In the genomic region with DNA sequence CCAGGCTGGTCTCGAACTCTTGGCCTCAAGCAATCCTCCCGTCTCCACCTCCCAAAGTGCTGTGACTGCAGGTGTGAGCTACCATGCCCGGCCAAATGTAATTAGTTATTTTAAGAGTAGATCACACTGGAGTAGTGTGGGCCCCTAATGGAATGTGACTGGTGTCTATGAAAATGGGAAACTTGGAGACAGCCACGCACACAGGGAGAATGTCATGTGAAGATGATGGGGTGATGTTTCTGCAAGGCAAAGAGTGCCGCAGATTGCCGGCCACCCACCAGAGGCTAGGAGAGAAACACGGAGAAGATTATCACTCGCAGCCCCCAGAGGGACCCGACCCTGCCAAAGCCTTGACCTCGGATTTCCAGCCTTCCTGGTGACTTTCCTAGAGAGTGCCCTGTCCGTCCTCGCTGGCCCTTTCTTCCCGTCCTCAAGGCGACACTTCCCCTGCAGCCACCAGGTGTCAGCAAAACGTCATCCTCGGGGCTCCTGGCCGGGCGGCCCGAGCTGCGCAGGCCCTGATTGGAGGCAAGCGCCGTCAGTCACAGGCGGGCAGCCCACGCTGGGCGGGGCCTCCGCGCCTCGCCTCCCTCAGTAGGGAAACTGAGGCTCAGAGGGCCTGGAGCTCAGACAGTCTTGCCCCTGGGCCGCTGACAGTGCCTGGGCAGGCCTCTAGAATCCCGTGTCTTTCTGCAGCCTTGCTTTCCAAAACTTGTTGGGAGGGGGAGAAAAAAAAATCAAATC, we compare ENCODE assay signal across 8 cellular contexts. TPM values are rescaled to one million over a fixed set of nuclear protein-coding genes. Genes with fewer than 3 reads are reported as not detected.
DNase-seq lines count a peak whose midpoint lies in the region; ATAC-seq and TF ChIP-seq lines count a peak whose summit lies in the region.

No MANE protein-coding gene starts in this region.

- no peaks in the 10 kb centered on the region for H4K20me1 ChIP-seq in SU-DHL-6 (ENCODE audit: low read depth, low read length)

- no peak for TF ChIP-seq POLR2A in adrenal gland (IDR thresholded peaks at IDR 0.05)

- no peaks in the 10 kb centered on the region for H3F3A ChIP-seq in SU-DHL-6 (ENCODE audit: insufficient read depth)

- H3K4me3 ChIP-seq in A673 (ENCODE audit: low read depth, low read length, poor library complexity, severe bottlenecking) (no peak overlapping the region), SU-DHL-6 (ENCODE audit: insufficient read depth, low read length, poor library complexity, severe bottlenecking) (no peak overlapping the region), adrenal gland (no peak overlapping the region)

- BruUV-seq in A673 (replicated peaks; lab: Mats Ljungman, UMichigan), result no TSS peak

- no peaks in the 10 kb centered on the region for H3K9me2 ChIP-seq in SU-DHL-6 (replicated peaks; ENCODE audit: insufficient read depth, low read length)

- CTCF ChIA-PET in A673 (lab: Charles Lee), result interaction anchor here (0.6 to 1.0 kb wide), 2 partner anchors 98 to 503 kb away, joined by 3 to 4 read pairs; no protein-coding TSS in a partner anchor

- WGBS in adrenal gland, 4 donors, result 12 to 26% (median 13%) methylated on average over 12 to 30 of the region's 30 CpGs

- intact Hi-C loops in A673 (cut with micrococcal nuclease; ENCODE audit: unreplicated experiment) (loop anchor here (5.0 to 10.0 kb wide), 2 partner anchors 97 to 539 kb away; no protein-coding TSS in a partner anchor), adrenal gland (cut with DNase I) (no loop called here), left cardiac atrium (cut with DNase I) (no loop called here)

- POLR2A ChIA-PET in A673 (lab: Charles Lee; ENCODE audit: low non-redundant PET), result no interaction called here

- H3K4me1 ChIP-seq in A673 (ENCODE audit: insufficient read depth, low read length, poor library complexity, severe bottlenecking) (no peaks in the 10 kb centered on the region), adrenal gland (replicated peaks in 1 of 2) (peaks cover 0 to 7% of the 10 kb centered on the region in 2 donors)

- H3K79me2 ChIP-seq in SU-DHL-6 (ENCODE audit: insufficient read depth, low read length), result no peaks in the 10 kb centered on the region

- DNase-seq in A673 (ENCODE audit: low spot score) (peak; percentile 84), MV-4-11 (lab: John Stamatoyannopoulos, UW) (peak; percentile 49), adrenal gland (peak; percentile 79 to 91 (median 88)), left cardiac atrium (peak; percentile 81), renal cortical epithelial cell (ENCODE audit: low read depth) (peak; percentile 50)

- no peak overlapping the region for H3K9ac ChIP-seq in SU-DHL-6 (ENCODE audit: low read length)

- H3K9me3 ChIP-seq in A673 (ENCODE audit: low read depth, low read length, poor library complexity, severe bottlenecking) (no peaks in the 10 kb centered on the region), SU-DHL-6 (ENCODE audit: insufficient read depth, low read length) (no peaks in the 10 kb centered on the region), adrenal gland (replicated peaks in 1 of 3) (no peaks in the 10 kb centered on the region)

- H3K4me2 ChIP-seq in SU-DHL-6 (ENCODE audit: low read depth, low read length, poor library complexity, severe bottlenecking), result peak overlapping the region; percentile 4

- H2AFZ ChIP-seq in SU-DHL-6 (ENCODE audit: low read depth, low read length, severe bottlenecking), result no peak overlapping the region

- no peaks in the 10 kb centered on the region for H3K27me3 ChIP-seq in A673 (replicated peaks; ENCODE audit: insufficient read depth, low read depth, low read length, poor library complexity)
- H3K27me3 ChIP-seq in SU-DHL-6 (ENCODE audit: low read length), result no peaks in the 10 kb centered on the region
- H3K27me3 ChIP-seq in adrenal gland, result no peaks in the 10 kb centered on the region

- ATAC-seq in GM18519 (IDR thresholded peaks at IDR 0.05; ENCODE audit: low FRiP score, unreplicated experiment) (peak; percentile 44), left cardiac atrium (peak; percentile 91 to 94), HG03439 (IDR thresholded peaks at IDR 0.05; ENCODE audit: unreplicated experiment) (no peak)

- no peak overlapping the region for H3K27ac ChIP-seq in A673 (ENCODE audit: low read depth, low read length, poor library complexity, severe bottlenecking)
- no peak overlapping the region for H3K27ac ChIP-seq in SU-DHL-6 (ENCODE audit: low read depth, low read length)
- H3K27ac ChIP-seq in adrenal gland, result no peak overlapping the region

- TF ChIP-seq CTCF in A673 (conservative IDR thresholded peaks at IDR 0.05; ENCODE audit: low read depth, low read length) (peak; percentile 88), SU-DHL-6 (IDR thresholded peaks at IDR 0.05; ENCODE audit: insufficient read depth, low read length, poor library complexity, severe bottlenecking) (peak; percentile 80), adrenal gland (IDR thresholded peaks at IDR 0.05) (peak; percentile 36 to 71 (median 64))

- H3K36me3 ChIP-seq in A673 (ENCODE audit: insufficient read depth, low read length, poor library complexity, severe bottlenecking), result no peaks in the 10 kb centered on the region
- H3K36me3 ChIP-seq in SU-DHL-6 (ENCODE audit: low read length), result no peaks in the 10 kb centered on the region
- no peaks in the 10 kb centered on the region for H3K36me3 ChIP-seq in adrenal gland (replicated peaks in 1 of 2)

RNA-seq across cellular contexts. Expression of a gene that starts 16.3 kb away (rescaled TPM):
- total RNA-seq in A673 (2021), result 0.39 TPM in 1 of 2 replicates, not detected in the other
- total RNA-seq in adrenal gland, result not detected
- 1 to 10 TPM in 2 of 3 donors, under 1 TPM in 1; 0.24 to 1.9 (median 1.7) TPM for polyA plus RNA-seq in adrenal gland
- total RNA-seq in left cardiac atrium, result under 1 TPM in 1 of 2 donors, not detected in 1; 0.29 TPM
- 1.2 TPM in 1 of 2 replicates, not detected in the other for total RNA-seq in renal cortical epithelial cell

RNA-seq across cellular contexts. Expression of a gene that starts 36.1 kb away (rescaled TPM):
- 0.37 TPM in 1 of 2 replicates, not detected in the other for total RNA-seq in A673 (2021)
- under 1 TPM in 3 of 8 donors, not detected in 5; 0.50 to 0.88 (median 0.57) TPM for total RNA-seq in adrenal gland
- 1 to 10 TPM in 1 of 3 donors, under 1 TPM in 1, not detected in 1; 0.57 to 2.7 TPM for polyA plus RNA-seq in adrenal gland
- not detected for total RNA-seq in left cardiac atrium
- not detected in 2 replicates for total RNA-seq in renal cortical epithelial cell
